Comparison of ENCODE assay signal across 8 cellular contexts in genomic region chr12:55831407-55831880, GRCh38. TPM values are rescaled to one million over a fixed set of nuclear protein-coding genes. Genes with fewer than 3 reads are reported as not detected.
A peak's percentile ranks its signal among the peaks of the same experiment; 100 is the strongest.
DNase-seq lines count a peak whose midpoint lies in the region; ATAC-seq and TF ChIP-seq lines count a peak whose summit lies in the region.

No MANE protein-coding gene starts in this region.

- intact Hi-C loops in breast epithelium (cut with DNase I; ENCODE audit: low total_unique reads) (loop anchor here (10.0 kb wide), 1 partner anchor 103 kb away; the partner anchor contains the start of gene DGKA), tibial artery (cut with DNase I; ENCODE audit: low total_unique reads) (loop anchor here (5.0 kb wide), 1 partner anchor 106 kb away; no protein-coding TSS in a partner anchor)

- no peak overlapping the region for H3K23ac ChIP-seq in mesenchymal stem cell (ENCODE audit: low read length in 2 of 2)

- no peak overlapping the region for H4K8ac ChIP-seq in mesenchymal stem cell (ENCODE audit: low read length)

- H3K4me3 ChIP-seq in breast epithelium (peak overlapping the region; percentile 91 to 98 (median 91)), mesenchymal stem cell (ENCODE audit: insufficient read depth in 1 of 2, low read depth in 1 of 2, low read length in 2 of 2) (peak overlapping the region; percentile 77 to 94), tibial artery (peak overlapping the region; percentile 82 to 90)

- H3K9ac ChIP-seq in mesenchymal stem cell (ENCODE audit: low read length), result peak overlapping the region; percentile 91

- TF ChIP-seq CTCF in breast epithelium (IDR thresholded peaks at IDR 0.05) (no peak), tibial artery (IDR thresholded peaks at IDR 0.05) (no peak), GM13976 (IDR thresholded peaks at IDR 0.05; ENCODE audit: borderline replicate concordance, control extremely low read depth, extremely low read depth, insufficient read depth, missing control alignments) (no peak)

- no peak overlapping the region for H2AK5ac ChIP-seq in mesenchymal stem cell (ENCODE audit: low read length, severe bottlenecking)

- peak; percentile 44 for DNase-seq in activated effector memory CD4-positive, alpha-beta T cell treated with anti-CD3 and anti-CD28 coated beads, Interleukin-2, amount 50 U/mL, for 16 hours
- no peak for DNase-seq in activated effector memory CD4-positive, alpha-beta T cell treated with Interleukin-2 at 50 U/mL for 16 hours
- DNase-seq in breast epithelium (ENCODE audit: low spot score in 2 of 2) (no peak), mesenchymal stem cell (peak; percentile 55), tibial artery (no peak), GM13976 (ENCODE audit: low spot score) (no peak), HPDE6-E6E7 (ENCODE audit: extremely low spot score) (no peak)

- peaks cover 14% of the 10 kb centered on the region for H3K79me1 ChIP-seq in mesenchymal stem cell (replicated peaks; ENCODE audit: low read length, poor library complexity, severe bottlenecking)

- H3K36me3 ChIP-seq in breast epithelium (no peaks in the 10 kb centered on the region), mesenchymal stem cell (ENCODE audit: control insufficient read depth in 1 of 2, insufficient read depth in 2 of 2, low read depth in 1 of 2, low read length in 2 of 2) (peaks cover 28 to 34% of the 10 kb centered on the region in 2 experiments), tibial artery (no peaks in the 10 kb centered on the region)

- H3K27ac ChIP-seq in breast epithelium (peak overlapping the region; percentile 94 to 95), mesenchymal stem cell (ENCODE audit: low read length, poor library complexity, severe bottlenecking) (no peak overlapping the region), tibial artery (peak overlapping the region; percentile 86 to 88)

- H2BK5ac ChIP-seq in mesenchymal stem cell (ENCODE audit: low read depth, low read length, poor library complexity, severe bottlenecking), result no peak overlapping the region

- H2BK15ac ChIP-seq in mesenchymal stem cell (ENCODE audit: low read depth, poor library complexity, severe bottlenecking), result no peak overlapping the region

- no CpG with 5 or more reads among the region's 1 CpG for WGBS in mesenchymal stem cell

- H2BK120ac ChIP-seq in mesenchymal stem cell (ENCODE audit: low read depth, low read length), result no peak overlapping the region

- H4K91ac ChIP-seq in mesenchymal stem cell (ENCODE audit: low read length), result no peak overlapping the region

- no peak overlapping the region for H2AFZ ChIP-seq in mesenchymal stem cell (ENCODE audit: low read depth, low read length)

- no peak for TF ChIP-seq POLR2A in breast epithelium (IDR thresholded peaks at IDR 0.05)

- ATAC-seq in HG02884 (IDR thresholded peaks at IDR 0.05; ENCODE audit: unreplicated experiment), result no peak

- peak overlapping the region in 1 of 2 experiments; percentile 12 for H2BK12ac ChIP-seq in mesenchymal stem cell (ENCODE audit: low read length in 2 of 2)

- H3K27me3 ChIP-seq in breast epithelium, result no peaks in the 10 kb centered on the region
- no peaks in the 10 kb centered on the region for H3K27me3 ChIP-seq in mesenchymal stem cell (ENCODE audit: control insufficient read depth in 1 of 2, insufficient read depth in 1 of 2, low read length in 2 of 2)
- H3K27me3 ChIP-seq in tibial artery, result no peaks in the 10 kb centered on the region

- no peak overlapping the region for H3K18ac ChIP-seq in mesenchymal stem cell (ENCODE audit: low read depth in 1 of 2, low read length in 2 of 2)

- H3K4me1 ChIP-seq in breast epithelium, result peaks cover 6 to 15% of the 10 kb centered on the region in 2 donors
- H3K4me1 ChIP-seq in mesenchymal stem cell (ENCODE audit: control insufficient read depth, insufficient read depth, low read depth, low read length), result peaks cover 28% of the 10 kb centered on the region
- H3K4me1 ChIP-seq in tibial artery, result peaks cover 0 to 43% (median 31%) of the 10 kb centered on the region in 4 donors

- H3K14ac ChIP-seq in mesenchymal stem cell (ENCODE audit: low read length in 2 of 2), result peak overlapping the region in 1 of 2 experiments; percentile 27

- H3K9me3 ChIP-seq in breast epithelium, result no peaks in the 10 kb centered on the region
- no peaks in the 10 kb centered on the region for H3K9me3 ChIP-seq in mesenchymal stem cell (ENCODE audit: control insufficient read depth, low read length)
- no peaks in the 10 kb centered on the region for H3K9me3 ChIP-seq in tibial artery

- peak overlapping the region; percentile 88 for H3K4me2 ChIP-seq in mesenchymal stem cell (ENCODE audit: low read length, poor library complexity, severe bottlenecking)

- H3K4ac ChIP-seq in mesenchymal stem cell (ENCODE audit: low read depth in 1 of 2, low read length in 2 of 2), result peak overlapping the region in 1 of 2 experiments; percentile 13

- in situ Hi-C loops in GM13976 (cut with MboI; ENCODE audit: low sequenced_read_pairs, unreplicated experiment), result no loop called here

RNA-seq across cellular contexts. Expression of gene DNAJC14, which starts 2.1 kb away (rescaled TPM):
- 10 to 100 TPM; 31.0 to 46.2 (median 36.1) TPM for total RNA-seq in breast epithelium
- 18.5 TPM for polyA plus RNA-seq in mesenchymal stem cell (2013, experiment 1 of 2)
- polyA plus RNA-seq in mesenchymal stem cell (2013, experiment 2 of 2), result 19.4 TPM

RNA-seq across cellular contexts. Expression of gene MMP19, which starts 11.3 kb away (rescaled TPM):
- total RNA-seq in breast epithelium, result 10 to 100 TPM; 21.9 to 50.6 (median 47.9) TPM
- polyA plus RNA-seq in mesenchymal stem cell (2013, experiment 1 of 2), result 34.3 TPM
- 34.4 TPM for polyA plus RNA-seq in mesenchymal stem cell (2013, experiment 2 of 2)

RNA-seq across cellular contexts. Expression of gene ORMDL2, which starts 13.6 kb away (rescaled TPM):
- 10 to 100 TPM; 13.1 to 28.5 (median 21.0) TPM for total RNA-seq in breast epithelium
- 78.3 TPM for polyA plus RNA-seq in mesenchymal stem cell (2013, experiment 1 of 2)
- polyA plus RNA-seq in mesenchymal stem cell (2013, experiment 2 of 2), result 86.1 TPM

RNA-seq across cellular contexts. Expression of gene SARNP, which starts 13.9 kb away (rescaled TPM):
- total RNA-seq in breast epithelium, result 10 to 100 TPM; 54.7 to 64.3 (median 55.3) TPM
- polyA plus RNA-seq in mesenchymal stem cell (2013, experiment 1 of 2), result 184 TPM
- polyA plus RNA-seq in mesenchymal stem cell (2013, experiment 2 of 2), result 201 TPM

Comparison
In these comparisons a context has a peak if more than half of its experiments do, and no peak if none do; other contexts are left out.
1. DNase-seq: peak in activated effector memory CD4-positive, alpha-beta T cell treated with anti-CD3 and anti-CD28 coated beads, Interleukin-2, amount 50 U/mL, for 16 hours (single experiment) and mesenchymal stem cell (single experiment); none in activated effector memory CD4-positive, alpha-beta T cell treated with Interleukin-2 at 50 U/mL for 16 hours (single experiment), breast epithelium (0 of 2), tibial artery (0 of 2), GM13976 (single experiment) and HPDE6-E6E7 (single experiment).
2. Peak in every context shown above with its lines, with median percentiles within 50 percentile points of each other: H3K4me3 ChIP-seq.